ENCODE assay signal across 1 cellular context in genomic region chr6:155303361-155303870, GRCh38.
A peak's percentile ranks its signal among the peaks of the same experiment; 100 is the strongest.
TF ChIP-seq lines count a peak whose summit lies in the region.

No MANE protein-coding gene starts in this region.

TF ChIP-seq in HepG2, 621 proteins besides CTCF, POLR2A, EP300 and RAD21:
- TF ChIP-seq PHF20 (CRISPR knock-in tag; IDR thresholded peaks at IDR 0.05): no peak
- no peak for TF ChIP-seq ZNF883 (CRISPR knock-in tag; IDR thresholded peaks at IDR 0.05; ENCODE audit: not compliant biosample characterization)
- peak; percentile 35; the same call in 1 of the 2 replicates for TF ChIP-seq CEBPB (IDR thresholded peaks at IDR 0.05; ENCODE audit: borderline replicate concordance, low read depth, low read length)
